15 cellular contexts compared by ENCODE assay signal in genomic region chr7:148723166-148723559, GRCh38. TPM values are rescaled to one million over a fixed set of nuclear protein-coding genes. Genes with fewer than 3 reads are reported as not detected.
DNase-seq lines count a peak whose midpoint lies in the region; ATAC-seq and TF ChIP-seq lines count a peak whose summit lies in the region.
"Had no signal": no experiment of that assay in that cellular context is flagged by ENCODE, and none has a peak within 500 bp of the region (broad histone marks: within the 10 kb centered on the region; RNA-seq: fewer than 3 reads in every experiment).

No MANE protein-coding gene starts in this region.

- peak overlapping the region; percentile 14 to 62 (median 56); a peak in 19 of 22 replicates for H3K4me2 ChIP-seq in BLaER1 treated with 17β-estradiol and CSF1 and Interleukin-3, amounts not matched to agents 10 nM and 100 nM

- H3K9me3 Mint-ChIP-seq in CD8-positive, alpha-beta T cell, result no peaks in the 10 kb centered on the region
- H3K9me3 Mint-ChIP-seq in activated naive CD8-positive, alpha-beta T cell treated with anti-CD3 and anti-CD28 coated beads for 36 hours, result no peaks in the 10 kb centered on the region
- no peaks in the 10 kb centered on the region for H3K9me3 Mint-ChIP-seq in naive thymus-derived CD8-positive, alpha-beta T cell
- H3K9me3 Mint-ChIP-seq: activated CD4-positive, alpha-beta memory T cell treated with anti-CD3 and anti-CD28 coated beads for 36 hours; activated T-helper 2 cell treated with anti-CD3 and anti-CD28 coated beads, Interferon-gamma antibody, Interleukin-2, Interleukin-4, amounts not matched to agents 10 μg/mL and 5 μg/mL and 100 μg/mL, durations not matched to agents 14 hours and 24 hours and 36 hours had no signal

- H3K4me3 Mint-ChIP-seq in CD8-positive, alpha-beta T cell, result peak overlapping the region; percentile 16
- H3K4me3 Mint-ChIP-seq in activated naive CD8-positive, alpha-beta T cell treated with anti-CD3 and anti-CD28 coated beads for 36 hours, result no peak overlapping the region
- H3K4me3 Mint-ChIP-seq in naive thymus-derived CD8-positive, alpha-beta T cell, result peak overlapping the region; percentile 12 to 73 (median 66)
- H3K4me3 Mint-ChIP-seq: activated CD4-positive, alpha-beta memory T cell treated with anti-CD3 and anti-CD28 coated beads for 36 hours had no signal

- H3K9ac ChIP-seq in BLaER1 treated with 17β-estradiol and CSF1 and Interleukin-3, amounts not matched to agents 10 nM and 100 nM, result no peak overlapping the region

- peaks cover 0 to 43% (median 16%) of the 10 kb centered on the region in 11 experiments; a peak in 17 of 22 replicates for H3K36me3 ChIP-seq in BLaER1 treated with 17β-estradiol and CSF1 and Interleukin-3, amounts not matched to agents 10 nM and 100 nM
- H3K36me3 ChIP-seq in CD8-positive, alpha-beta T cell (ENCODE audit: insufficient read depth, low read length), result no peaks in the 10 kb centered on the region
- H3K36me3 ChIP-seq: colonic mucosa had no signal

- no peaks in the 10 kb centered on the region for H3K36me3 Mint-ChIP-seq in CD8-positive, alpha-beta T cell
- peaks cover 22% of the 10 kb centered on the region for H3K36me3 Mint-ChIP-seq in activated naive CD8-positive, alpha-beta T cell treated with anti-CD3 and anti-CD28 coated beads for 36 hours
- H3K36me3 Mint-ChIP-seq in naive thymus-derived CD8-positive, alpha-beta T cell, result peaks cover 0 to 2% (median 0%) of the 10 kb centered on the region in 3 donors

- TF ChIP-seq CTCF in CD8-positive, alpha-beta T cell (IDR thresholded peaks at IDR 0.05), result no peak

- POLR2A ChIA-PET in CD8-positive, alpha-beta T cell (lab: Charles Lee), result interaction anchor here (0.6 kb wide), 1 partner anchor 25 kb away, joined by 4 read pairs; no protein-coding TSS in a partner anchor
- POLR2A ChIA-PET in naive thymus-derived CD8-positive, alpha-beta T cell (lab: Charles Lee), result interaction anchor here (1.2 kb wide), 1 partner anchor 24 kb away, joined by 5 read pairs; no protein-coding TSS in a partner anchor

- H3K4me3 ChIP-seq in BLaER1 treated with 17β-estradiol and CSF1 and Interleukin-3, amounts not matched to agents 10 nM and 100 nM, result no peak overlapping the region
- no peak overlapping the region for H3K4me3 ChIP-seq in CD8-positive, alpha-beta T cell (ENCODE audit: low read depth, low read length)
- H3K4me3 ChIP-seq: colonic mucosa had no signal

- peaks cover 99 to 100% (median 100%) of the 10 kb centered on the region in 11 experiments for H4K20me1 ChIP-seq in BLaER1 treated with 17β-estradiol and CSF1 and Interleukin-3, amounts not matched to agents 10 nM and 100 nM

- H3K4me1 ChIP-seq in BLaER1 treated with 17β-estradiol and CSF1 and Interleukin-3, amounts not matched to agents 10 nM and 100 nM, result peaks cover 46 to 67% (median 56%) of the 10 kb centered on the region in 10 experiments
- H3K4me1 ChIP-seq in CD8-positive, alpha-beta T cell (ENCODE audit: insufficient read depth, low read length), result peaks cover 80% of the 10 kb centered on the region
- H3K4me1 ChIP-seq: colonic mucosa had no signal

- CTCF ChIA-PET in CD8-positive, alpha-beta T cell (lab: Charles Lee), result interaction anchor here (0.6 to 1.0 kb wide), 2 partner anchors 14 to 148 kb away, joined by 3 read pairs; no protein-coding TSS in a partner anchor

- H3K27me3 Mint-ChIP-seq in CD8-positive, alpha-beta T cell (ENCODE audit: low read depth), result no peaks in the 10 kb centered on the region
- no peaks in the 10 kb centered on the region for H3K27me3 Mint-ChIP-seq in activated naive CD8-positive, alpha-beta T cell treated with anti-CD3 and anti-CD28 coated beads for 36 hours
- no peaks in the 10 kb centered on the region for H3K27me3 Mint-ChIP-seq in naive thymus-derived CD8-positive, alpha-beta T cell
- H3K27me3 Mint-ChIP-seq: activated CD4-positive, alpha-beta memory T cell treated with anti-CD3 and anti-CD28 coated beads for 36 hours had no signal

- H3K27ac ChIP-seq in BLaER1 treated with 17β-estradiol and CSF1 and Interleukin-3, amounts not matched to agents 10 nM and 100 nM, result peak overlapping the region in 1 of 11 experiments; percentile 25; a peak in 1 of 22 replicates
- no peak overlapping the region for H3K27ac ChIP-seq in CD8-positive, alpha-beta T cell (ENCODE audit: low read depth, low read length)
- H3K27ac ChIP-seq: colonic mucosa had no signal

- no peaks in the 10 kb centered on the region for H3K27me3 ChIP-seq in BLaER1 treated with 17β-estradiol and CSF1 and Interleukin-3, amounts not matched to agents 10 nM and 100 nM
- H3K27me3 ChIP-seq in CD8-positive, alpha-beta T cell (ENCODE audit: insufficient read depth, low read length), result no peaks in the 10 kb centered on the region
- H3K27me3 ChIP-seq: colonic mucosa had no signal

- no peak for DNase-seq in CD8-positive, alpha-beta T cell
- no peak for DNase-seq in activated naive CD8-positive, alpha-beta T cell treated with anti-CD3 and anti-CD28 coated beads for 36 hours
- no peak for DNase-seq in naive thymus-derived CD8-positive, alpha-beta T cell
- no peak for DNase-seq in GOT3 (lab: John Stamatoyannopoulos, UW)
- DNase-seq: activated CD4-positive, alpha-beta memory T cell treated with anti-CD3 and anti-CD28 coated beads for 36 hours; aorta; colonic mucosa; DMS153; left colon; NCI-H1105; stimulated activated CD4-positive, alpha-beta T cell treated with anti-CD3 and anti-CD28 coated beads, Interleukin-4, amount 100 ng/mL, for 1 hour had no signal

- H3K9me3 ChIP-seq in BLaER1 treated with 17β-estradiol and CSF1 and Interleukin-3, amounts not matched to agents 10 nM and 100 nM (replicated peaks in 1 of 11), result peaks cover 0 to 21% (median 7%) of the 10 kb centered on the region in 11 experiments; a peak in 7 of 22 replicates
- no peaks in the 10 kb centered on the region for H3K9me3 ChIP-seq in CD8-positive, alpha-beta T cell (ENCODE audit: low read length)
- H3K9me3 ChIP-seq: colonic mucosa had no signal

- intact Hi-C loops in CD8-positive, alpha-beta T cell (cut with DNase I, micrococcal nuclease), result no loop called here

- ATAC-seq in CD8-positive, alpha-beta T cell, result no peak
- no peak for ATAC-seq in naive thymus-derived CD8-positive, alpha-beta T cell
- ATAC-seq in GM19455 (IDR thresholded peaks at IDR 0.05; ENCODE audit: unreplicated experiment), result no peak
- no peak for ATAC-seq in GM19452 (IDR thresholded peaks at IDR 0.05; ENCODE audit: unreplicated experiment)

- peak overlapping the region; percentile 66 for H3K27ac Mint-ChIP-seq in CD8-positive, alpha-beta T cell
- H3K27ac Mint-ChIP-seq in activated naive CD8-positive, alpha-beta T cell treated with anti-CD3 and anti-CD28 coated beads for 36 hours, result peak overlapping the region; percentile 7
- H3K27ac Mint-ChIP-seq in naive thymus-derived CD8-positive, alpha-beta T cell, result peak overlapping the region in 7 of 10 donors; percentile 6 to 89 (median 54)
- H3K27ac Mint-ChIP-seq: activated CD4-positive, alpha-beta memory T cell treated with anti-CD3 and anti-CD28 coated beads for 36 hours had no signal

- peaks cover 87% of the 10 kb centered on the region for H3K4me1 Mint-ChIP-seq in CD8-positive, alpha-beta T cell (ENCODE audit: low read depth)
- peaks cover 79% of the 10 kb centered on the region for H3K4me1 Mint-ChIP-seq in activated naive CD8-positive, alpha-beta T cell treated with anti-CD3 and anti-CD28 coated beads for 36 hours
- peaks cover 57 to 95% (median 89%) of the 10 kb centered on the region in 4 donors for H3K4me1 Mint-ChIP-seq in naive thymus-derived CD8-positive, alpha-beta T cell

RNA-seq across cellular contexts. Expression of gene CUL1, which starts 24.5 kb away (rescaled TPM):
- 10 to 100 TPM; 23.9 to 25.6 TPM for total RNA-seq in CD8-positive, alpha-beta T cell
- 10 to 100 TPM; 72.7 to 75.3 TPM for total RNA-seq in activated naive CD8-positive, alpha-beta T cell treated with anti-CD3 and anti-CD28 coated beads for 36 hours
- total RNA-seq in naive thymus-derived CD8-positive, alpha-beta T cell, result 10 to 100 TPM; 62.8 to 67.7 TPM
- polyA plus RNA-seq in naive thymus-derived CD8-positive, alpha-beta T cell, result 10 to 100 TPM; 39.2 to 50.6 (median 39.6) TPM

Comparison
In these comparisons a context has a peak if more than half of its experiments do, and no peak if none do; other contexts are left out.
1. H3K27ac Mint-ChIP-seq: peak in every context shown above with its lines; median percentile 66 in CD8-positive, alpha-beta T cell; 54 in naive thymus-derived CD8-positive, alpha-beta T cell; 7 in activated naive CD8-positive, alpha-beta T cell treated with anti-CD3 and anti-CD28 coated beads for 36 hours.